ENCODE assay signal across 8 cellular contexts in the genomic region with DNA sequence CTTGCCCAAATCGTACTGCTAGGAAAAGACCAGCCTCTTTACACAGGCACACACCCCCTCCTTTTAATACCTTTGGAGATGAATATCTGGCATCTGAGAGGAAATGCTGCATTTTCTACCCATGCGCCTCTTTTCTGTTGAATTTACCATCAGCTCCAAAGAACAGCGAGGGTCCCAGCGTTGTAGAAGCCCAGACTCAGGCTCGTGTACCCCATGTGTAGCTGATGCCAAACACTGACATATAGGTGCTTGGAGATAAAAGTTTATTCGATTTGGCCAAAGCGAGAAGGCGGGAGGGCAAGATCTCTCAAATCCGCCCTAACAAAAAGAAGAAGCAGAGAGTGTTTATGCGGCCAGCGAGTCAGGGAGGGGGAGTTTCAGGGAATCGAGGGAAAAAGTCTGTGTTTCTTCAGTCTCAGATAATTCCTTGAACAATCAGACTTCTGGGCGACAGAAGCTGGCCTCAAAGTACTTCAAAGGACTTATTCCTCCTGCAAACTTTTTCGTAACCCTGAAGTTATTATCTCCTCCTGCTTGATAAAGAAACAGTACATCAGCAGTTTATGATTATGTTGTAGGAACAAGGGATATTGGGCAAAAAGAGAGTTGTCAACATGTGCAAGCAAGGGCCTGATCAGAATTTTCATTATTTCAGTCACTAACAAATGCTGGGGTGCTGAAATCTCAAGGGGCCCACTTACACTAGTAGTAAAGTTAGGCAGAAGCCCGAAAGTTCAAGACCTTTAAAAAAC. TPM values are rescaled to one million over a fixed set of nuclear protein-coding genes. Genes with fewer than 3 reads are reported as not detected.
DNase-seq lines count a peak whose midpoint lies in the region; ATAC-seq and TF ChIP-seq lines count a peak whose summit lies in the region.

No MANE protein-coding gene starts in this region.

- peaks cover 29% of the 10 kb centered on the region for H3K4me1 Mint-ChIP-seq in activated CD4-positive, alpha-beta memory T cell treated with anti-CD3 and anti-CD28 coated beads for 36 hours (ENCODE audit: low read depth)

- H3K4me1 ChIP-seq in cardiac muscle cell (ENCODE audit: low read depth): peaks cover 26% of the 10 kb centered on the region
- no peaks in the 10 kb centered on the region for H3K4me1 ChIP-seq in iPS-15b (ENCODE audit: control insufficient read depth, insufficient read depth, low read length)
- peaks cover 24 to 57% (median 40%) of the 10 kb centered on the region in 4 donors for H3K4me1 ChIP-seq in stomach

- no peak for TF ChIP-seq POLR2A in stomach (IDR thresholded peaks at IDR 0.05)

- 8 to 11% (median 10%) methylated on average over 15 of the region's 15 CpGs for WGBS in stomach, 5 donors

- H3K27ac Mint-ChIP-seq in activated CD4-positive, alpha-beta memory T cell treated with anti-CD3 and anti-CD28 coated beads for 36 hours: no peak overlapping the region

- no peaks in the 10 kb centered on the region for H3K9me3 Mint-ChIP-seq in activated CD4-positive, alpha-beta memory T cell treated with anti-CD3 and anti-CD28 coated beads for 36 hours

- H3K27ac ChIP-seq in cardiac muscle cell: peak overlapping the region; percentile 73
- H3K27ac ChIP-seq in stomach: peak overlapping the region; percentile 60 to 92 (median 90)

- POLR2A ChIA-PET in activated CD4-positive, alpha-beta memory T cell treated with anti-CD3 and anti-CD28 coated beads for 36 hours (lab: Charles Lee): interaction anchor here (0.5 to 1.8 kb wide), 9 partner anchors 11 to 162 kb away, joined by 3 to 6 read pairs (median 3); partner anchors contain the start of gene CD247

- H3K9me3 ChIP-seq in cardiac muscle cell (ENCODE audit: low read depth) (no peaks in the 10 kb centered on the region), iPS-15b (ENCODE audit: control insufficient read depth, insufficient read depth, low read length) (no peaks in the 10 kb centered on the region), stomach (no peaks in the 10 kb centered on the region)

- no peaks in the 10 kb centered on the region for H3K27me3 Mint-ChIP-seq in activated CD4-positive, alpha-beta memory T cell treated with anti-CD3 and anti-CD28 coated beads for 36 hours

- H3K36me3 ChIP-seq in cardiac muscle cell (no peaks in the 10 kb centered on the region), iPS-15b (ENCODE audit: control insufficient read depth, insufficient read depth, low read length) (no peaks in the 10 kb centered on the region), stomach (no peaks in the 10 kb centered on the region)

- intact Hi-C loops in left cardiac atrium (cut with DNase I): no loop called here
- intact Hi-C loops in activated CD4-positive, alpha-beta memory T cell treated with anti-CD3 and anti-CD28 coated beads for 36 hours (cut with micrococcal nuclease): loop anchor here (5.0 to 10.0 kb wide), 3 partner anchors 332 to 639 kb away; partner anchors contain the start of gene POU2F1
- intact Hi-C loops in stomach (cut with DNase I; ENCODE audit: low total_unique reads): no loop called here

- no peaks in the 10 kb centered on the region for H3K27me3 ChIP-seq in cardiac muscle cell
- peaks cover 5% of the 10 kb centered on the region for H3K27me3 ChIP-seq in iPS-15b (ENCODE audit: control insufficient read depth, insufficient read depth, low read length)
- H3K27me3 ChIP-seq in stomach: no peaks in the 10 kb centered on the region

- DNase-seq in cardiac muscle cell (ENCODE audit: low read depth in 1 of 2, low spot score in 1 of 2): peak in 1 of 2 donors; percentile 18
- DNase-seq in left cardiac atrium: no peak
- DNase-seq in activated CD4-positive, alpha-beta memory T cell treated with anti-CD3 and anti-CD28 coated beads for 36 hours: peak; percentile 20
- no peak for DNase-seq in stomach
- no peak for DNase-seq in ureter (ENCODE audit: low spot score)
- no peak for DNase-seq in cerebellar cortex (ENCODE audit: low spot score)

- no peak for TF ChIP-seq EP300 in stomach (IDR thresholded peaks at IDR 0.05)

- H3K4me3 ChIP-seq in cardiac muscle cell (peak overlapping the region; percentile 72), iPS-15b (ENCODE audit: low read depth, low read length) (peak overlapping the region; percentile 80), stomach (peak overlapping the region; percentile 74 to 91 (median 87))

- no peaks in the 10 kb centered on the region for H3K36me3 Mint-ChIP-seq in activated CD4-positive, alpha-beta memory T cell treated with anti-CD3 and anti-CD28 coated beads for 36 hours

- no peak overlapping the region for H3K9ac ChIP-seq in iPS-15b (ENCODE audit: low read depth, low read length)

- no peak for ATAC-seq in left cardiac atrium
- peak; percentile 15 for ATAC-seq in HG03095 (IDR thresholded peaks at IDR 0.05; ENCODE audit: unreplicated experiment)

- TF ChIP-seq CTCF in cardiac muscle cell (IDR thresholded peaks at IDR 0.05; ENCODE audit: low read depth, low read length) (no peak), stomach (IDR thresholded peaks at IDR 0.05) (no peak)

- CTCF ChIA-PET in activated CD4-positive, alpha-beta memory T cell treated with anti-CD3 and anti-CD28 coated beads for 36 hours (lab: Charles Lee): interaction anchor here (0.7 to 6.7 kb wide), 20 partner anchors 10 to 644 kb away, joined by 3 to 47 read pairs (median 5); partner anchors contain the start of gene POU2F1

- peak overlapping the region; percentile 84 for H3K4me3 Mint-ChIP-seq in activated CD4-positive, alpha-beta memory T cell treated with anti-CD3 and anti-CD28 coated beads for 36 hours

RNA-seq across cellular contexts. Expression of gene CREG1, which starts 0.6 kb away (rescaled TPM):
- total RNA-seq in cardiac muscle cell (138 and 139 TPM in 2 replicates), left cardiac atrium (100 to 1,000 TPM in 1 of 2 donors, 10 to 100 TPM in 1; 92.2 to 106 TPM), stomach (100 to 1,000 TPM in 2 of 5 donors, 10 to 100 TPM in 3; 74.9 to 120 (median 87.7) TPM), ureter (96.4 TPM)
- polyA plus RNA-seq in cardiac muscle cell (125 and 127 TPM in 2 replicates), stomach (10 to 100 TPM; 44.6 to 70.3 (median 65.9) TPM)
- total RNA-seq in activated CD4-positive, alpha-beta memory T cell treated with anti-CD3 and anti-CD28 coated beads for 36 hours: 10 to 100 TPM; 13.5 to 14.6 TPM

RNA-seq across cellular contexts. Expression of gene CD247, which starts 35.9 kb away (rescaled TPM):
- 0.56 and 0.80 TPM in 2 replicates for total RNA-seq in cardiac muscle cell
- polyA plus RNA-seq in cardiac muscle cell: 1.6 TPM in 1 of 2 replicates, not detected in the other
- 1 to 10 TPM; 1.1 to 2.0 TPM for total RNA-seq in left cardiac atrium
- 100 to 1,000 TPM; 105 to 114 TPM for total RNA-seq in activated CD4-positive, alpha-beta memory T cell treated with anti-CD3 and anti-CD28 coated beads for 36 hours
- 1 to 10 TPM in 2 of 5 donors, not detected in 3; 5.3 to 6.7 TPM for total RNA-seq in stomach
- 1 to 10 TPM in 2 of 3 donors, under 1 TPM in 1; 0.68 to 3.1 (median 1.0) TPM for polyA plus RNA-seq in stomach
- 4.7 TPM for total RNA-seq in ureter

Comparison
In these comparisons a context has a peak if more than half of its experiments do, and no peak if none do; other contexts are left out.
1. RNA of gene CD247, which starts 35.9 kb away (total RNA-seq): 105 to 114 TPM in activated CD4-positive, alpha-beta memory T cell treated with anti-CD3 and anti-CD28 coated beads for 36 hours; 4.7 TPM in ureter (single experiment), 1.1 to 2.0 TPM in left cardiac atrium, 0.56 to 0.80 TPM in cardiac muscle cell and 5.3 to 6.7 TPM in stomach; every median in the first group is over 10 times any median in the second.
2. Peak in every context shown above with its lines, with median percentiles within 50 percentile points of each other: H3K4me3 ChIP-seq.